In genomic region chr19:54158812-54159351, GRCh38 we compare ENCODE assay signal across 8 cellular contexts. TPM values are rescaled to one million over a fixed set of nuclear protein-coding genes. Genes with fewer than 3 reads are reported as not detected.
DNase-seq lines count a peak whose midpoint lies in the region; ATAC-seq lines count a peak whose summit lies in the region.

No MANE protein-coding gene starts in this region.

- ATAC-seq in HG03108 (IDR thresholded peaks at IDR 0.05; ENCODE audit: unreplicated experiment), result no peak

- peaks cover 33% of the 10 kb centered on the region for H3K36me3 Mint-ChIP-seq in activated T-helper 2 cell treated with anti-CD3 and anti-CD28 coated beads, Interferon-gamma antibody, Interleukin-2, Interleukin-4, amounts not matched to agents 10 μg/mL and 5 μg/mL and 100 μg/mL, durations not matched to agents 14 hours and 24 hours and 36 hours (ENCODE audit: low read depth)

- H3K4me3 Mint-ChIP-seq in activated T-helper 2 cell treated with anti-CD3 and anti-CD28 coated beads, Interferon-gamma antibody, Interleukin-2, Interleukin-4, amounts not matched to agents 10 μg/mL and 5 μg/mL and 100 μg/mL, durations not matched to agents 14 hours and 24 hours and 36 hours (ENCODE audit: low read depth), result peak overlapping the region; percentile 99

- peaks cover 14% of the 10 kb centered on the region; the same call in 1 of the 2 replicates for H3K4me1 ChIP-seq in HUES48 (ENCODE audit: control insufficient read depth, insufficient read depth, low read length)
- peaks cover 9% of the 10 kb centered on the region for H3K4me1 ChIP-seq in iPS-15b (ENCODE audit: control insufficient read depth, insufficient read depth, low read length)

- H3K27ac Mint-ChIP-seq in activated T-helper 2 cell treated with anti-CD3 and anti-CD28 coated beads, Interferon-gamma antibody, Interleukin-2, Interleukin-4, amounts not matched to agents 10 μg/mL and 5 μg/mL and 100 μg/mL, durations not matched to agents 14 hours and 24 hours and 36 hours, result peak overlapping the region; percentile 99

- intact Hi-C loops in activated T-helper 2 cell treated with anti-CD3 and anti-CD28 coated beads, Interferon-gamma antibody, Interleukin-2, Interleukin-4, amounts not matched to agents 10 μg/mL and 5 μg/mL and 100 μg/mL, durations not matched to agents 14 hours and 24 hours and 36 hours (cut with micrococcal nuclease), result loop anchor here (1.0 to 2.0 kb wide), 6 partner anchors 22 to 72 kb away; partner anchors contain the start of genes CNOT3, PRPF31, RPS9 and TFPT

- H3K9me3 Mint-ChIP-seq in activated T-helper 2 cell treated with anti-CD3 and anti-CD28 coated beads, Interferon-gamma antibody, Interleukin-2, Interleukin-4, amounts not matched to agents 10 μg/mL and 5 μg/mL and 100 μg/mL, durations not matched to agents 14 hours and 24 hours and 36 hours, result no peaks in the 10 kb centered on the region

- peaks cover 47% of the 10 kb centered on the region for H3K4me1 Mint-ChIP-seq in activated T-helper 2 cell treated with anti-CD3 and anti-CD28 coated beads, Interferon-gamma antibody, Interleukin-2, Interleukin-4, amounts not matched to agents 10 μg/mL and 5 μg/mL and 100 μg/mL, durations not matched to agents 14 hours and 24 hours and 36 hours (ENCODE audit: low read depth)

- H3K4me3 ChIP-seq in HUES48 (ENCODE audit: low read depth, low read length) (peak overlapping the region; percentile 86), iPS-15b (ENCODE audit: low read depth, low read length) (peak overlapping the region; percentile 92)

- H3K27me3 Mint-ChIP-seq in activated T-helper 2 cell treated with anti-CD3 and anti-CD28 coated beads, Interferon-gamma antibody, Interleukin-2, Interleukin-4, amounts not matched to agents 10 μg/mL and 5 μg/mL and 100 μg/mL, durations not matched to agents 14 hours and 24 hours and 36 hours (ENCODE audit: low read depth), result no peaks in the 10 kb centered on the region

- H3K36me3 ChIP-seq in HUES48 (ENCODE audit: control insufficient read depth, insufficient read depth, low read length) (peaks cover 38% of the 10 kb centered on the region), iPS-15b (ENCODE audit: control insufficient read depth, insufficient read depth, low read length) (peaks cover 31% of the 10 kb centered on the region)

- H3K27me3 ChIP-seq in HUES48 (ENCODE audit: control insufficient read depth, insufficient read depth, low read length), result peaks cover 6% of the 10 kb centered on the region
- peaks cover 4% of the 10 kb centered on the region for H3K27me3 ChIP-seq in iPS-15b (ENCODE audit: control insufficient read depth, insufficient read depth, low read length)

- H3K27ac ChIP-seq in HUES48 (ENCODE audit: low read depth, low read length), result peak overlapping the region; percentile 93

- H3K9me3 ChIP-seq in HUES48 (ENCODE audit: control insufficient read depth, insufficient read depth, low read length), result no peaks in the 10 kb centered on the region
- no peaks in the 10 kb centered on the region for H3K9me3 ChIP-seq in iPS-15b (ENCODE audit: control insufficient read depth, insufficient read depth, low read length)

- DNase-seq in AG08396 (ENCODE audit: low spot score), result peak; percentile 43
- DNase-seq in activated T-helper 2 cell treated with anti-CD3 and anti-CD28 coated beads, Interferon-gamma antibody, Interleukin-2, Interleukin-4, amounts not matched to agents 10 μg/mL and 5 μg/mL and 100 μg/mL, durations not matched to agents 14 hours and 24 hours and 36 hours (ENCODE audit: low spot score), result no peak
- peak; percentile 34 for DNase-seq in stimulated activated CD4-positive, alpha-beta T cell treated with anti-CD3 and anti-CD28 coated beads, Interleukin-4, amount 100 ng/mL, for 1 hour
- DNase-seq in NCI-H774 (lab: John Stamatoyannopoulos, UW), result no peak
- DNase-seq in effector CD8-positive, alpha-beta T cell (lab: John Stamatoyannopoulos, UW), result no peak

- H3K9ac ChIP-seq in HUES48 (ENCODE audit: low read depth, low read length) (peak overlapping the region; percentile 82), iPS-15b (ENCODE audit: low read depth, low read length) (peak overlapping the region; percentile 66)

RNA-seq across cellular contexts. Expression of gene LENG1, which starts 0.6 kb away (rescaled TPM):
- 4.0 and 5.1 TPM in 2 replicates for total RNA-seq in activated T-helper 2 cell treated with anti-CD3 and anti-CD28 coated beads, Interferon-gamma antibody, Interleukin-2, Interleukin-4, amounts not matched to agents 10 μg/mL and 5 μg/mL and 100 μg/mL, durations not matched to agents 14 hours and 24 hours and 36 hours

RNA-seq across cellular contexts. Expression of gene TMC4, which starts 14.1 kb away (rescaled TPM):
- 0.16 and 0.37 TPM in 2 replicates for total RNA-seq in activated T-helper 2 cell treated with anti-CD3 and anti-CD28 coated beads, Interferon-gamma antibody, Interleukin-2, Interleukin-4, amounts not matched to agents 10 μg/mL and 5 μg/mL and 100 μg/mL, durations not matched to agents 14 hours and 24 hours and 36 hours

RNA-seq across cellular contexts. Expression of gene CNOT3, which starts 21.3 kb away (rescaled TPM):
- total RNA-seq in activated T-helper 2 cell treated with anti-CD3 and anti-CD28 coated beads, Interferon-gamma antibody, Interleukin-2, Interleukin-4, amounts not matched to agents 10 μg/mL and 5 μg/mL and 100 μg/mL, durations not matched to agents 14 hours and 24 hours and 36 hours, result 61.6 and 67.5 TPM in 2 replicates

RNA-seq across cellular contexts. Expression of gene MBOAT7, which starts 30.5 kb away (rescaled TPM):
- 311 and 318 TPM in 2 replicates for total RNA-seq in activated T-helper 2 cell treated with anti-CD3 and anti-CD28 coated beads, Interferon-gamma antibody, Interleukin-2, Interleukin-4, amounts not matched to agents 10 μg/mL and 5 μg/mL and 100 μg/mL, durations not matched to agents 14 hours and 24 hours and 36 hours

RNA-seq across cellular contexts. Expression of gene TSEN34, which starts 32.2 kb away (rescaled TPM):
- 16.8 and 19.0 TPM in 2 replicates for total RNA-seq in activated T-helper 2 cell treated with anti-CD3 and anti-CD28 coated beads, Interferon-gamma antibody, Interleukin-2, Interleukin-4, amounts not matched to agents 10 μg/mL and 5 μg/mL and 100 μg/mL, durations not matched to agents 14 hours and 24 hours and 36 hours

Comparison
In these comparisons a context has a peak if more than half of its experiments do, and no peak if none do; other contexts are left out.
1. DNase-seq: peak in AG08396 (single experiment) and stimulated activated CD4-positive, alpha-beta T cell treated with anti-CD3 and anti-CD28 coated beads, Interleukin-4, amount 100 ng/mL, for 1 hour (single experiment); none in activated T-helper 2 cell treated with anti-CD3 and anti-CD28 coated beads, Interferon-gamma antibody, Interleukin-2, Interleukin-4, amounts not matched to agents 10 μg/mL and 5 μg/mL and 100 μg/mL, durations not matched to agents 14 hours and 24 hours and 36 hours (single experiment), NCI-H774 (single experiment) and effector CD8-positive, alpha-beta T cell (single experiment).